ENCODE assay signal across 21 cellular contexts in genomic region chr1:7127322-7128050, GRCh38.
A peak's percentile ranks its signal among the peaks of the same experiment; 100 is the strongest.
DNase-seq lines count a peak whose midpoint lies in the region; ATAC-seq and TF ChIP-seq lines count a peak whose summit lies in the region.
"Had no signal": no experiment of that assay in that cellular context is flagged by ENCODE, and none has a peak within 500 bp of the region (broad histone marks: within the 10 kb centered on the region; RNA-seq: fewer than 3 reads in every experiment).

No MANE protein-coding gene starts in this region.

- H3K79me1 ChIP-seq in trophoblast cell (ENCODE audit: low read length) = no peaks in the 10 kb centered on the region

- H3K9me3 ChIP-seq in adipocyte (ENCODE audit: control insufficient read depth, low read length) (peaks cover 4% of the 10 kb centered on the region), neural progenitor cell (ENCODE audit: low read depth) (no peaks in the 10 kb centered on the region), trophoblast cell (ENCODE audit: insufficient read depth, low read depth, low read length) (no peaks in the 10 kb centered on the region)
- H3K9me3 ChIP-seq: left ventricle myocardium inferior, mucosa of descending colon, SK-N-SH had no signal

- H3K36me3 ChIP-seq in adipocyte (ENCODE audit: control insufficient read depth, insufficient read depth, low read length, severe bottlenecking) = no peaks in the 10 kb centered on the region
- no peaks in the 10 kb centered on the region for H3K36me3 ChIP-seq in neural progenitor cell
- no peaks in the 10 kb centered on the region for H3K36me3 ChIP-seq in trophoblast cell (ENCODE audit: control insufficient read depth in 1 of 2, insufficient read depth in 2 of 2, low read length in 2 of 2)
- H3K36me3 ChIP-seq: brain microvascular endothelial cell, left ventricle myocardium inferior had no signal

- intact Hi-C loops in left cardiac atrium (cut with DNase I) = no loop called here

- no peak overlapping the region for H2BK12ac ChIP-seq in trophoblast cell (ENCODE audit: low read length)

- H3K23ac ChIP-seq in trophoblast cell (ENCODE audit: low read length) = no peak overlapping the region

- H4K8ac ChIP-seq in trophoblast cell (ENCODE audit: low read depth, low read length) = no peak overlapping the region

- no peak overlapping the region for H3K14ac ChIP-seq in trophoblast cell (ENCODE audit: low read length)

- H3K4me3 ChIP-seq in adipocyte (ENCODE audit: low read length) (no peak overlapping the region), neural progenitor cell (no peak overlapping the region), trophoblast cell (ENCODE audit: low read depth, low read length) (no peak overlapping the region)
- H3K4me3 ChIP-seq: coronary artery, left ventricle myocardium inferior, mucosa of descending colon had no signal

- ATAC-seq in left cardiac atrium = no peak
- no peak for ATAC-seq in GM18873 (IDR thresholded peaks at IDR 0.05; ENCODE audit: low FRiP score, unreplicated experiment)
- ATAC-seq: mucosa of descending colon had no signal

- H3K27me3 ChIP-seq in adipocyte (replicated peaks; ENCODE audit: control insufficient read depth, insufficient read depth, low read length) = peaks cover 23% of the 10 kb centered on the region
- H3K27me3 ChIP-seq in neural progenitor cell = no peaks in the 10 kb centered on the region
- H3K27me3 ChIP-seq in trophoblast cell (ENCODE audit: insufficient read depth, low read length) = no peaks in the 10 kb centered on the region
- H3K27me3 ChIP-seq: brain microvascular endothelial cell had no signal

- DNase-seq in GF-D8 (lab: John Stamatoyannopoulos, UW) (peak; percentile 40), MV-4-11 (lab: John Stamatoyannopoulos, UW) (peak; percentile 98), adipocyte (ENCODE audit: low read depth) (peak; percentile 32), neural progenitor cell (ENCODE audit: low spot score) (peak; percentile 1), trophoblast cell (no peak), left cardiac atrium (no peak)
- DNase-seq: activated CD4-positive, alpha-beta T cell treated with anti-CD3 and anti-CD28 coated beads, Interleukin-2, amount 50 U/mL, for 48 hours; activated CD4-positive, CD25-positive, alpha-beta regulatory T cell; activated CD8-positive, alpha-beta memory T cell treated with anti-CD3 and anti-CD28 coated beads, Interleukin-2, amount 50 U/mL, for 48 hours; activated effector memory CD4-positive, alpha-beta T cell treated with anti-CD3 and anti-CD28 coated beads, Interleukin-2, amount 50 U/mL, for 16 hours; brain microvascular endothelial cell; CD4-positive, CD25-positive, alpha-beta regulatory T cell; GDM1; Karpas-422; left ventricle myocardium inferior; NCI-H1436 treated with DMSO at 0.1 percent for 48 hours; SK-N-SH had no signal

- H3K9ac ChIP-seq in adipocyte (ENCODE audit: low read length) (no peak overlapping the region), neural progenitor cell (no peak overlapping the region), trophoblast cell (ENCODE audit: low read length) (no peak overlapping the region)
- H3K9ac ChIP-seq: SK-N-SH had no signal

- no peak for TF ChIP-seq CTCF in neural progenitor cell (IDR thresholded peaks at IDR 0.05)

- H3K27ac Mint-ChIP-seq in neural progenitor cell = no peak overlapping the region
- H3K27ac Mint-ChIP-seq: CD4-positive, CD25-positive, alpha-beta regulatory T cell had no signal

- H2BK5ac ChIP-seq in trophoblast cell (ENCODE audit: low read depth, low read length, poor library complexity) = no peak overlapping the region

- H2BK120ac ChIP-seq in trophoblast cell (ENCODE audit: insufficient read depth, low read length, poor library complexity) = no peak overlapping the region

- no peaks in the 10 kb centered on the region for H3K4me1 Mint-ChIP-seq in neural progenitor cell
- H3K4me1 Mint-ChIP-seq: CD4-positive, CD25-positive, alpha-beta regulatory T cell had no signal

- no peak overlapping the region for H3K18ac ChIP-seq in trophoblast cell (ENCODE audit: low read length)

- H4K91ac ChIP-seq in trophoblast cell (ENCODE audit: low read depth, low read length) = no peak overlapping the region

- H2AK5ac ChIP-seq in trophoblast cell (ENCODE audit: low read length) = no peak overlapping the region

- H3F3A ChIP-seq in neural progenitor cell (ENCODE audit: low read depth) = no peaks in the 10 kb centered on the region

- no peak overlapping the region for H4K12ac ChIP-seq in trophoblast cell (ENCODE audit: low read depth, low read length)

- no CpG with 5 or more reads among the region's 12 CpGs for WGBS in trophoblast cell (ENCODE audit: extremely low coverage, insufficient coverage, insufficient read length)

- no peaks in the 10 kb centered on the region for H3K79me2 ChIP-seq in neural progenitor cell (ENCODE audit: low read depth)
- no peaks in the 10 kb centered on the region for H3K79me2 ChIP-seq in trophoblast cell (ENCODE audit: control insufficient read depth, insufficient read depth, low read length, poor library complexity)

- H3K4me1 ChIP-seq in adipocyte (ENCODE audit: control insufficient read depth, insufficient read depth, low read length) (peaks cover 3% of the 10 kb centered on the region), neural progenitor cell (no peaks in the 10 kb centered on the region), trophoblast cell (ENCODE audit: control insufficient read depth in 1 of 2, insufficient read depth in 2 of 2, low read length in 2 of 2) (no peaks in the 10 kb centered on the region)

- H3K36me3 Mint-ChIP-seq in neural progenitor cell = no peaks in the 10 kb centered on the region
- H3K36me3 Mint-ChIP-seq: CD4-positive, CD25-positive, alpha-beta regulatory T cell had no signal

- no peak overlapping the region for H3K4me3 Mint-ChIP-seq in neural progenitor cell
- H3K4me3 Mint-ChIP-seq: CD4-positive, CD25-positive, alpha-beta regulatory T cell had no signal

- H3K4me2 ChIP-seq in neural progenitor cell (no peak overlapping the region), trophoblast cell (ENCODE audit: low read length) (no peak overlapping the region)
- H3K4me2 ChIP-seq: SK-N-SH had no signal

- H3K4ac ChIP-seq in trophoblast cell (ENCODE audit: low read depth, low read length) = no peak overlapping the region

- H3K27ac ChIP-seq in neural progenitor cell = no peak overlapping the region
- no peak overlapping the region for H3K27ac ChIP-seq in trophoblast cell (ENCODE audit: low read depth, low read length)
- H3K27ac ChIP-seq: brain microvascular endothelial cell, coronary artery, left ventricle myocardium inferior, RWPE1 had no signal

- no peaks in the 10 kb centered on the region for H3K9me3 Mint-ChIP-seq in neural progenitor cell

- no peaks in the 10 kb centered on the region for H4K20me1 ChIP-seq in neural progenitor cell (ENCODE audit: low read depth)

- H2AFZ ChIP-seq in neural progenitor cell (replicated peaks) (no peak overlapping the region), trophoblast cell (ENCODE audit: insufficient read depth, low read length, poor library complexity) (no peak overlapping the region)

- no peaks in the 10 kb centered on the region for H3K27me3 Mint-ChIP-seq in neural progenitor cell (ENCODE audit: insufficient read depth, low read depth)
- H3K27me3 Mint-ChIP-seq: CD4-positive, CD25-positive, alpha-beta regulatory T cell had no signal

Comparison
In these comparisons a context has a peak if more than half of its experiments do, and no peak if none do; other contexts are left out.
1. DNase-seq: peak in GF-D8 (single experiment), MV-4-11 (single experiment), adipocyte (single experiment) and neural progenitor cell (single experiment); none in trophoblast cell (0 of 2) and left cardiac atrium (single experiment).